In the genomic region with DNA sequence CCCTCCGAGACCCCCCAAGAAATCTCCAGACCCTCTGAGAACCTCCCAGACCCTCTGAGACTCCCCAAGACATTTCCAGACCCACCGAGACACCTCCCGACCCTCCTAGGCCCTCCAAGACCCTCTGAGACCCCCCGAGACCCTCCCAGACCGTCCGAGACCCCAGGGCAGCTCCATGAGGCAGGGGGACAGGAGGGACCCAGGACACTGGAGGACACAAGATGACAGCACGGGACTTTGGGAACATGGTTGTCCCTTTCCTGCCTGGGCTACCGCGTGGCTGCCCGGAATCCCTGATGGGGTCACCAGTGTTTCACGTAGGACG, we compare ENCODE assay signal across 2 cellular contexts.
TF ChIP-seq lines count a peak whose summit lies in the region.

No MANE protein-coding gene starts in this region.

TF ChIP-seq in SK-N-SH, 30 proteins besides CTCF, POLR2A, EP300 and RAD21 (continued from another document):
- TF ChIP-seq, protein P1, sequence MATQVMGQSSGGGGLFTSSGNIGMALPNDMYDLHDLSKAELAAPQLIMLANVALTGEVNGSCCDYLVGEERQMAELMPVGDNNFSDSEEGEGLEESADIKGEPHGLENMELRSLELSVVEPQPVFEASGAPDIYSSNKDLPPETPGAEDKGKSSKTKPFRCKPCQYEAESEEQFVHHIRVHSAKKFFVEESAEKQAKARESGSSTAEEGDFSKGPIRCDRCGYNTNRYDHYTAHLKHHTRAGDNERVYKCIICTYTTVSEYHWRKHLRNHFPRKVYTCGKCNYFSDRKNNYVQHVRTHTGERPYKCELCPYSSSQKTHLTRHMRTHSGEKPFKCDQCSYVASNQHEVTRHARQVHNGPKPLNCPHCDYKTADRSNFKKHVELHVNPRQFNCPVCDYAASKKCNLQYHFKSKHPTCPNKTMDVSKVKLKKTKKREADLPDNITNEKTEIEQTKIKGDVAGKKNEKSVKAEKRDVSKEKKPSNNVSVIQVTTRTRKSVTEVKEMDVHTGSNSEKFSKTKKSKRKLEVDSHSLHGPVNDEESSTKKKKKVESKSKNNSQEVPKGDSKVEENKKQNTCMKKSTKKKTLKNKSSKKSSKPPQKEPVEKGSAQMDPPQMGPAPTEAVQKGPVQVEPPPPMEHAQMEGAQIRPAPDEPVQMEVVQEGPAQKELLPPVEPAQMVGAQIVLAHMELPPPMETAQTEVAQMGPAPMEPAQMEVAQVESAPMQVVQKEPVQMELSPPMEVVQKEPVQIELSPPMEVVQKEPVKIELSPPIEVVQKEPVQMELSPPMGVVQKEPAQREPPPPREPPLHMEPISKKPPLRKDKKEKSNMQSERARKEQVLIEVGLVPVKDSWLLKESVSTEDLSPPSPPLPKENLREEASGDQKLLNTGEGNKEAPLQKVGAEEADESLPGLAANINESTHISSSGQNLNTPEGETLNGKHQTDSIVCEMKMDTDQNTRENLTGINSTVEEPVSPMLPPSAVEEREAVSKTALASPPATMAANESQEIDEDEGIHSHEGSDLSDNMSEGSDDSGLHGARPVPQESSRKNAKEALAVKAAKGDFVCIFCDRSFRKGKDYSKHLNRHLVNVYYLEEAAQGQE (IDR thresholded peaks at IDR 0.05; ENCODE audit: low read depth, low read length) = no peak
- TF ChIP-seq EZH2phosphoT487 (IDR thresholded peaks at IDR 0.05; ENCODE audit: borderline replicate concordance, low read depth) = no peak
- TF ChIP-seq MXI1 (IDR thresholded peaks at IDR 0.05; ENCODE audit: low read depth, low read length) = no peak
- no peak for TF ChIP-seq TCF12 (IDR thresholded peaks at IDR 0.05)
- no peak for TF ChIP-seq MEF2A (IDR thresholded peaks at IDR 0.05; ENCODE audit: borderline replicate concordance, low read depth)
- no peak for TF ChIP-seq CHD2 (IDR thresholded peaks at IDR 0.05; ENCODE audit: low read length, partially characterized antibody)
- no peak for TF ChIP-seq RFX5 (IDR thresholded peaks at IDR 0.05; ENCODE audit: low read length)
- TF ChIP-seq, protein P2, sequence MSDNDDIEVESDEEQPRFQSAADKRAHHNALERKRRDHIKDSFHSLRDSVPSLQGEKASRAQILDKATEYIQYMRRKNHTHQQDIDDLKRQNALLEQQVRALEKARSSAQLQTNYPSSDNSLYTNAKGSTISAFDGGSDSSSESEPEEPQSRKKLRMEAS (IDR thresholded peaks at IDR 0.05; ENCODE audit: low read depth) = no peak
- TF ChIP-seq, protein P3, sequence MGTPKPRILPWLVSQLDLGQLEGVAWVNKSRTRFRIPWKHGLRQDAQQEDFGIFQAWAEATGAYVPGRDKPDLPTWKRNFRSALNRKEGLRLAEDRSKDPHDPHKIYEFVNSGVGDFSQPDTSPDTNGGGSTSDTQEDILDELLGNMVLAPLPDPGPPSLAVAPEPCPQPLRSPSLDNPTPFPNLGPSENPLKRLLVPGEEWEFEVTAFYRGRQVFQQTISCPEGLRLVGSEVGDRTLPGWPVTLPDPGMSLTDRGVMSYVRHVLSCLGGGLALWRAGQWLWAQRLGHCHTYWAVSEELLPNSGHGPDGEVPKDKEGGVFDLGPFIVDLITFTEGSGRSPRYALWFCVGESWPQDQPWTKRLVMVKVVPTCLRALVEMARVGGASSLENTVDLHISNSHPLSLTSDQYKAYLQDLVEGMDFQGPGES (IDR thresholded peaks at IDR 0.05; ENCODE audit: low read depth, low read length) = no peak
- TF ChIP-seq GATA2 (CRISPR knock-in tag; IDR thresholded peaks at IDR 0.05) = no peak
- no peak for TF ChIP-seq POLR2AphosphoS5 (IDR thresholded peaks at IDR 0.05; ENCODE audit: low read depth, low read length)
- no peak for TF ChIP-seq YY1 (IDR thresholded peaks at IDR 0.05; ENCODE audit: low read depth)
- TF ChIP-seq, protein P4, sequence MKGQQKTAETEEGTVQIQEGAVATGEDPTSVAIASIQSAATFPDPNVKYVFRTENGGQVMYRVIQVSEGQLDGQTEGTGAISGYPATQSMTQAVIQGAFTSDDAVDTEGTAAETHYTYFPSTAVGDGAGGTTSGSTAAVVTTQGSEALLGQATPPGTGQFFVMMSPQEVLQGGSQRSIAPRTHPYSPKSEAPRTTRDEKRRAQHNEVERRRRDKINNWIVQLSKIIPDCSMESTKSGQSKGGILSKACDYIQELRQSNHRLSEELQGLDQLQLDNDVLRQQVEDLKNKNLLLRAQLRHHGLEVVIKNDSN (IDR thresholded peaks at IDR 0.05; ENCODE audit: borderline replicate concordance, low read depth) = no peak
- no peak for TF ChIP-seq TEAD4 (IDR thresholded peaks at IDR 0.05; ENCODE audit: borderline replicate concordance, insufficient read depth)
- no peak for TF ChIP-seq SMC3 (IDR thresholded peaks at IDR 0.05; ENCODE audit: low read depth, low read length)
- TF ChIP-seq ELF1 (IDR thresholded peaks at IDR 0.05) = no peak

TF ChIP-seq in SK-N-SH treated with all-trans-retinoic acid at 6 μM for 48 hours, 23 proteins besides CTCF, POLR2A, EP300 and RAD21 (continued from another document):
- TF ChIP-seq, protein P5, sequence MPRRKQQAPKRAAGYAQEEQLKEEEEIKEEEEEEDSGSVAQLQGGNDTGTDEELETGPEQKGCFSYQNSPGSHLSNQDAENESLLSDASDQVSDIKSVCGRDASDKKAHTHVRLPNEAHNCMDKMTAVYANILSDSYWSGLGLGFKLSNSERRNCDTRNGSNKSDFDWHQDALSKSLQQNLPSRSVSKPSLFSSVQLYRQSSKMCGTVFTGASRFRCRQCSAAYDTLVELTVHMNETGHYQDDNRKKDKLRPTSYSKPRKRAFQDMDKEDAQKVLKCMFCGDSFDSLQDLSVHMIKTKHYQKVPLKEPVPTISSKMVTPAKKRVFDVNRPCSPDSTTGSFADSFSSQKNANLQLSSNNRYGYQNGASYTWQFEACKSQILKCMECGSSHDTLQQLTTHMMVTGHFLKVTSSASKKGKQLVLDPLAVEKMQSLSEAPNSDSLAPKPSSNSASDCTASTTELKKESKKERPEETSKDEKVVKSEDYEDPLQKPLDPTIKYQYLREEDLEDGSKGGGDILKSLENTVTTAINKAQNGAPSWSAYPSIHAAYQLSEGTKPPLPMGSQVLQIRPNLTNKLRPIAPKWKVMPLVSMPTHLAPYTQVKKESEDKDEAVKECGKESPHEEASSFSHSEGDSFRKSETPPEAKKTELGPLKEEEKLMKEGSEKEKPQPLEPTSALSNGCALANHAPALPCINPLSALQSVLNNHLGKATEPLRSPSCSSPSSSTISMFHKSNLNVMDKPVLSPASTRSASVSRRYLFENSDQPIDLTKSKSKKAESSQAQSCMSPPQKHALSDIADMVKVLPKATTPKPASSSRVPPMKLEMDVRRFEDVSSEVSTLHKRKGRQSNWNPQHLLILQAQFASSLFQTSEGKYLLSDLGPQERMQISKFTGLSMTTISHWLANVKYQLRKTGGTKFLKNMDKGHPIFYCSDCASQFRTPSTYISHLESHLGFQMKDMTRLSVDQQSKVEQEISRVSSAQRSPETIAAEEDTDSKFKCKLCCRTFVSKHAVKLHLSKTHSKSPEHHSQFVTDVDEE (CRISPR knock-in tag; IDR thresholded peaks at IDR 0.05) = no peak
- TF ChIP-seq BACH2 (CRISPR knock-in tag; IDR thresholded peaks at IDR 0.05; ENCODE audit: borderline replicate concordance) (no peak), TOX (CRISPR knock-in tag; IDR thresholded peaks at IDR 0.05; ENCODE audit: borderline replicate concordance) (no peak), RARB (CRISPR knock-in tag; IDR thresholded peaks at IDR 0.05) (no peak), TCF4 (CRISPR knock-in tag; IDR thresholded peaks at IDR 0.05; ENCODE audit: borderline replicate concordance) (no peak), PPARA (CRISPR knock-in tag; IDR thresholded peaks at IDR 0.05; ENCODE audit: borderline replicate concordance) (no peak)
- TF ChIP-seq, protein P6, sequence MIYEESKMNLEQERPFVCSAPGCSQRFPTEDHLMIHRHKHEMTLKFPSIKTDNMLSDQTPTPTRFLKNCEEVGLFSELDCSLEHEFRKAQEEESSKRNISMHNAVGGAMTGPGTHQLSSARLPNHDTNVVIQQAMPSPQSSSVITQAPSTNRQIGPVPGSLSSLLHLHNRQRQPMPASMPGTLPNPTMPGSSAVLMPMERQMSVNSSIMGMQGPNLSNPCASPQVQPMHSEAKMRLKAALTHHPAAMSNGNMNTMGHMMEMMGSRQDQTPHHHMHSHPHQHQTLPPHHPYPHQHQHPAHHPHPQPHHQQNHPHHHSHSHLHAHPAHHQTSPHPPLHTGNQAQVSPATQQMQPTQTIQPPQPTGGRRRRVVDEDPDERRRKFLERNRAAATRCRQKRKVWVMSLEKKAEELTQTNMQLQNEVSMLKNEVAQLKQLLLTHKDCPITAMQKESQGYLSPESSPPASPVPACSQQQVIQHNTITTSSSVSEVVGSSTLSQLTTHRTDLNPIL (CRISPR knock-in tag; IDR thresholded peaks at IDR 0.05; ENCODE audit: low read depth) = no peak
